ENCODE assay signal across 22 cellular contexts in genomic region chr14:20294636-20295035, GRCh38. TPM values are rescaled to one million over a fixed set of nuclear protein-coding genes. Genes with fewer than 3 reads are reported as not detected.
"Had no signal": no experiment of that assay in that cellular context is flagged by ENCODE, and none has a peak within 500 bp of the region (broad histone marks: within the 10 kb centered on the region; RNA-seq: fewer than 3 reads in every experiment).

No MANE protein-coding gene starts in this region.

- DNase-seq: activated naive CD4-positive, alpha-beta T cell; adrenal gland; foreskin melanocyte; glutamatergic neuron; hippocampal formation; islet precursor cell; right lobe of liver; small intestine; stimulated activated CD4-positive, alpha-beta T cell treated with anti-CD3 and anti-CD28 coated beads, Interleukin-4, amount 100 ng/mL, for 1 hour; stimulated activated naive CD4-positive, alpha-beta T cell; upper lobe of right lung had no signal

- H3K4me3 Mint-ChIP-seq: mesothelial cell of epicardium, nephron had no signal

- H3K4me1 Mint-ChIP-seq: mesothelial cell of epicardium, nephron had no signal

- FAIRE-seq: astrocyte, small intestine had no signal

- H3K4me3 ChIP-seq: adrenal gland, cardiac muscle cell, lung, right lobe of liver, upper lobe of right lung had no signal

- H3K9me3 Mint-ChIP-seq: mesothelial cell of epicardium, nephron had no signal

- H3K27ac Mint-ChIP-seq: mesothelial cell of epicardium, nephron had no signal

- ATAC-seq: left lobe of liver, right lobe of liver, upper lobe of right lung had no signal

- H3K4me1 ChIP-seq: adrenal gland, parathyroid adenoma, right lobe of liver, upper lobe of right lung had no signal

- H3K9me3 ChIP-seq: adrenal gland, right lobe of liver, upper lobe of right lung had no signal

- H3K79me2 ChIP-seq: parathyroid adenoma had no signal

- H2AFZ ChIP-seq: parathyroid adenoma had no signal

- H3K27me3 ChIP-seq: adrenal gland, cardiac muscle cell, right lobe of liver, upper lobe of right lung had no signal

- H3K27ac ChIP-seq: adrenal gland, cardiac muscle cell, parathyroid adenoma, right lobe of liver, upper lobe of right lung had no signal

RNA-seq across cellular contexts. Expression of gene OR11H4, which starts 55.5 kb away (rescaled TPM):
- total RNA-seq: adrenal gland; astrocyte; cardiac muscle cell; dermis microvascular lymphatic vessel endothelial cell; epithelial cell of proximal tubule; fibroblast of lung; left lobe of liver; lung; mesothelial cell of epicardium; right lobe of liver; T-helper 1 cell treated with Interleukin-12 subunit alpha and Interleukin-12 subunit beta and Interleukin-4 antibody, amounts not matched to agents 30 ng/mL and 1 ng/mL, for 36 hours; upper lobe of right lung had no signal
